Comparison of ENCODE assay signal across 9 cellular contexts in the genomic region with DNA sequence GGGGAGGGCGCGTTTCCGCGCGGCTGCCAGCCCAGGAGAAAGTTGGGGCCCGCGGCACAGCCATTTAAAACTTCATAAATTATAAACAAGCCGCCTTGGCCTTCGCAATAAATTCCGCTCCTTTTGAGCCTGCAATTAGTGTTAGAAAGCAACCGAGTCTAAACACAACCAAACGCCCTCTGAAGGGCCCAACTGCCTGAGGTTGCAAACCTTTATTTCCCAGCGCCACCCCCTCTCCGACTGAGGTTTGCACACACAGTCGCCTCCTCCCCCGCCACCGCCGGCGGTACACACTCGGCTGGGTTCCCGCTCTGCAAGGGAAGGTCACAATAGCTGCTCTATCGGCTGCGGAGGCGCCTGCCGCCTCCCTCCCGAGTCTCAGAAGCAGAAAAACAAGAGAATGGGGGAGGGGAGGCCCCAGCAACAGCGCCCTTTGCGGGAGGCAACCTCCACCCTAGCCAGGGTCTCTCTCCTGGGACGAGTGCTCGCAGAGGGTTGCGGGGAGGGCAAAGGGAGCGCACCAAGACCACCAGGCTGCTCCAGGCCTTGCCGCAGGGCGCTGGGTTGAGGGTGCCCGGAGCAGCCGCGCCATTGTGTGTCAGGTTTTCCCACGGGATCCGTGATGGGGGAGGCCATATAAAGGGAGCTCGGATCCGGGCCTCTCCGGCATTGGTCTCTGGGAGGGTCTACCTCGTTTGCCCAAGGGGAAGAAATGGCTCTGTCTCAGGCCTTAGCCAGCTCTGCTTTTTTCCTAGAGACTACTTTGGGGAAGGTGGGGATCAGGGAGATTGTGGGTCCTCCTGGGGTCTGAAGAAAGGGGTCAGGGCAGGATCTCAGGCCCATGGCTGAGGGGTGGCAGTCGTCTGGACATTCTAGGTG. TPM values are rescaled to one million over a fixed set of nuclear protein-coding genes. Genes with fewer than 3 reads are reported as not detected.
DNase-seq lines count a peak whose midpoint lies in the region; ATAC-seq and TF ChIP-seq lines count a peak whose summit lies in the region.
"Had no signal": no experiment of that assay in that cellular context is flagged by ENCODE, and none has a peak within 500 bp of the region (broad histone marks: within the 10 kb centered on the region; RNA-seq: fewer than 3 reads in every experiment).

No MANE protein-coding gene starts in this region.

- CTCF ChIA-PET in activated CD4-positive, alpha-beta T cell treated with anti-CD3 and anti-CD28 coated beads for 36 hours (lab: Charles Lee): interaction anchor here (0.7 to 2.3 kb wide), 6 partner anchors 12 to 281 kb away, joined by 3 to 8 read pairs (median 4); no protein-coding TSS in a partner anchor
- CTCF ChIA-PET in WTC11 (lab: Charles Lee): interaction anchor here (0.6 to 5.5 kb wide), 12 partner anchors 10 to 642 kb away, joined by 3 to 31 read pairs (median 4); no protein-coding TSS in a partner anchor

- peak; percentile 64 for DNase-seq in activated CD4-positive, alpha-beta T cell treated with anti-CD3 and anti-CD28 coated beads for 36 hours
- no peak for DNase-seq in activated CD4-positive, alpha-beta T cell treated with anti-CD3 and anti-CD28 coated beads for 4 hours
- DNase-seq in WTC11 (ENCODE audit: low spot score) (peak; percentile 75), islet precursor cell (peak; percentile 81), AG08396 (ENCODE audit: low spot score) (no peak)
- no peak for DNase-seq in stimulated activated effector memory CD8-positive, alpha-beta T cell treated with anti-CD3 and anti-CD28 coated beads, Interleukin-12 subunit alpha, Interleukin-12 subunit beta, amount 100 ng/mL, for 72 hours (ENCODE audit: low spot score in 2 of 2)

- H3K4me1 Mint-ChIP-seq in activated CD4-positive, alpha-beta T cell treated with anti-CD3 and anti-CD28 coated beads for 36 hours: peaks cover 25% of the 10 kb centered on the region
- peaks cover 49% of the 10 kb centered on the region for H3K4me1 Mint-ChIP-seq in WTC11
- H3K4me1 Mint-ChIP-seq in stimulated activated effector memory CD8-positive, alpha-beta T cell treated with anti-CD3 and anti-CD28 coated beads, Interleukin-12 subunit alpha, Interleukin-12 subunit beta, amount 100 ng/mL, for 72 hours: peaks cover 10% of the 10 kb centered on the region

- ATAC-seq in activated CD4-positive, alpha-beta T cell treated with anti-CD3 and anti-CD28 coated beads for 36 hours: peak; percentile 69
- peak; percentile 25 for ATAC-seq in WTC11
- peak; percentile 48 for ATAC-seq in stimulated activated effector memory CD8-positive, alpha-beta T cell treated with anti-CD3 and anti-CD28 coated beads, Interleukin-12 subunit alpha, Interleukin-12 subunit beta, amount 100 ng/mL, for 72 hours
- no peak for ATAC-seq in GM18861 (IDR thresholded peaks at IDR 0.05; ENCODE audit: unreplicated experiment)
- ATAC-seq in esophagus mucosa: no peak

- POLR2A ChIA-PET in activated CD4-positive, alpha-beta T cell treated with anti-CD3 and anti-CD28 coated beads for 36 hours (lab: Charles Lee): no interaction called here
- POLR2A ChIA-PET in WTC11 (lab: Charles Lee): interaction anchor here (0.6 to 1.8 kb wide), 3 partner anchors 11 to 1075 kb away, joined by 3 to 5 read pairs (median 3); no protein-coding TSS in a partner anchor

- H3K36me3 Mint-ChIP-seq in activated CD4-positive, alpha-beta T cell treated with anti-CD3 and anti-CD28 coated beads for 36 hours (ENCODE audit: low read depth): peaks cover 2% of the 10 kb centered on the region
- H3K36me3 Mint-ChIP-seq in WTC11: peaks cover 4% of the 10 kb centered on the region; the same call in 1 of the 2 replicates
- no peaks in the 10 kb centered on the region for H3K36me3 Mint-ChIP-seq in stimulated activated effector memory CD8-positive, alpha-beta T cell treated with anti-CD3 and anti-CD28 coated beads, Interleukin-12 subunit alpha, Interleukin-12 subunit beta, amount 100 ng/mL, for 72 hours

- H3K4me3 Mint-ChIP-seq in activated CD4-positive, alpha-beta T cell treated with anti-CD3 and anti-CD28 coated beads for 36 hours: no peak overlapping the region
- H3K4me3 Mint-ChIP-seq in WTC11: peak overlapping the region; percentile 58
- H3K4me3 Mint-ChIP-seq in stimulated activated effector memory CD8-positive, alpha-beta T cell treated with anti-CD3 and anti-CD28 coated beads, Interleukin-12 subunit alpha, Interleukin-12 subunit beta, amount 100 ng/mL, for 72 hours: peak overlapping the region; percentile 21

- no peak overlapping the region for H3K27ac Mint-ChIP-seq in activated CD4-positive, alpha-beta T cell treated with anti-CD3 and anti-CD28 coated beads for 36 hours
- H3K27ac Mint-ChIP-seq in WTC11: no peak overlapping the region
- H3K27ac Mint-ChIP-seq in stimulated activated effector memory CD8-positive, alpha-beta T cell treated with anti-CD3 and anti-CD28 coated beads, Interleukin-12 subunit alpha, Interleukin-12 subunit beta, amount 100 ng/mL, for 72 hours: no peak overlapping the region

- TF ChIP-seq CTCF in WTC11 (IDR thresholded peaks at IDR 0.05): no peak

- intact Hi-C loops in activated CD4-positive, alpha-beta T cell treated with anti-CD3 and anti-CD28 coated beads for 36 hours (cut with DNase I, micrococcal nuclease): loop anchor here in 1 of 2 experiments (5.0 kb wide), 1 partner anchor 38 kb away; no protein-coding TSS in a partner anchor

- no peaks in the 10 kb centered on the region for H3K9me3 Mint-ChIP-seq in activated CD4-positive, alpha-beta T cell treated with anti-CD3 and anti-CD28 coated beads for 36 hours (ENCODE audit: low read depth)
- no peaks in the 10 kb centered on the region for H3K9me3 Mint-ChIP-seq in WTC11
- H3K9me3 Mint-ChIP-seq in stimulated activated effector memory CD8-positive, alpha-beta T cell treated with anti-CD3 and anti-CD28 coated beads, Interleukin-12 subunit alpha, Interleukin-12 subunit beta, amount 100 ng/mL, for 72 hours: no peaks in the 10 kb centered on the region

- peaks cover 78% of the 10 kb centered on the region for H3K27me3 Mint-ChIP-seq in activated CD4-positive, alpha-beta T cell treated with anti-CD3 and anti-CD28 coated beads for 36 hours
- peaks cover 100% of the 10 kb centered on the region for H3K27me3 Mint-ChIP-seq in WTC11 (ENCODE audit: low read depth)

TF ChIP-seq in WTC11, 78 proteins besides CTCF, POLR2A, EP300 and RAD21 (continues in another document):
- TF ChIP-seq ZNF416 (CRISPR knock-in tag; IDR thresholded peaks at IDR 0.05) (no peak), ZBTB43 (CRISPR knock-in tag; IDR thresholded peaks at IDR 0.05) (peak; percentile 84), FOXP1 (CRISPR knock-in tag; IDR thresholded peaks at IDR 0.05; ENCODE audit: borderline replicate concordance) (no peak), ZNF281 (CRISPR knock-in tag; IDR thresholded peaks at IDR 0.05) (peak; percentile 78; the same call in 1 of the 2 replicates), SMAD3 (CRISPR knock-in tag; IDR thresholded peaks at IDR 0.05; ENCODE audit: borderline replicate concordance) (no peak)

RNA-seq across cellular contexts. Expression of gene HOXD1, which starts 13.4 kb away (rescaled TPM):
- total RNA-seq in activated CD4-positive, alpha-beta T cell treated with anti-CD3 and anti-CD28 coated beads for 36 hours: not detected
- total RNA-seq in WTC11 (2021) (0.14 to 0.22 TPM in 2 of 3 replicates, not detected in the other), esophagus mucosa (0.16 TPM)
- total RNA-seq: M059J had no signal

RNA-seq across cellular contexts. Expression of gene HOXD3, which starts 18.0 kb away (rescaled TPM):
- not detected for total RNA-seq in activated CD4-positive, alpha-beta T cell treated with anti-CD3 and anti-CD28 coated beads for 36 hours
- total RNA-seq in WTC11 (2021): not detected in 3 replicates
- total RNA-seq in esophagus mucosa: 0.52 TPM

RNA-seq across cellular contexts. Expression of gene HOXD4, which starts 23.7 kb away (rescaled TPM):
- total RNA-seq in activated CD4-positive, alpha-beta T cell treated with anti-CD3 and anti-CD28 coated beads for 36 hours: not detected
- not detected in 3 replicates for total RNA-seq in WTC11 (2021)
- total RNA-seq in esophagus mucosa: 0.36 TPM

RNA-seq across cellular contexts. Expression of gene HOXD8, which starts 45.6 kb away (rescaled TPM):
- total RNA-seq in activated CD4-positive, alpha-beta T cell treated with anti-CD3 and anti-CD28 coated beads for 36 hours: not detected
- total RNA-seq in WTC11 (2021): not detected in 3 replicates
- total RNA-seq in esophagus mucosa: 0.88 TPM

RNA-seq across cellular contexts. Expression of gene HOXD9, which starts 52.6 kb away (rescaled TPM):
- not detected for total RNA-seq in activated CD4-positive, alpha-beta T cell treated with anti-CD3 and anti-CD28 coated beads for 36 hours
- total RNA-seq in WTC11 (2021) (not detected in 3 replicates), esophagus mucosa (1.1 TPM)

Comparison
In these comparisons a context has a peak if more than half of its experiments do, and no peak if none do; other contexts are left out.
1. DNase-seq: peak in activated CD4-positive, alpha-beta T cell treated with anti-CD3 and anti-CD28 coated beads for 36 hours (single experiment), WTC11 (single experiment) and islet precursor cell (single experiment); none in activated CD4-positive, alpha-beta T cell treated with anti-CD3 and anti-CD28 coated beads for 4 hours (0 of 2), stimulated activated effector memory CD8-positive, alpha-beta T cell treated with anti-CD3 and anti-CD28 coated beads, Interleukin-12 subunit alpha, Interleukin-12 subunit beta, amount 100 ng/mL, for 72 hours (0 of 2) and AG08396 (single experiment).
2. ATAC-seq: peak in activated CD4-positive, alpha-beta T cell treated with anti-CD3 and anti-CD28 coated beads for 36 hours (single experiment), WTC11 (single experiment) and stimulated activated effector memory CD8-positive, alpha-beta T cell treated with anti-CD3 and anti-CD28 coated beads, Interleukin-12 subunit alpha, Interleukin-12 subunit beta, amount 100 ng/mL, for 72 hours (single experiment); none in GM18861 (single experiment) and esophagus mucosa (single experiment).